In genomic region chr9:97990259-97990658, GRCh38 we compare ENCODE assay signal across 8 cellular contexts. TPM values are rescaled to one million over a fixed set of nuclear protein-coding genes. Genes with fewer than 3 reads are reported as not detected.
DNase-seq lines count a peak whose midpoint lies in the region; ATAC-seq, FAIRE-seq and TF ChIP-seq lines count a peak whose summit lies in the region.

No MANE protein-coding gene starts in this region.

- H3K9me3 ChIP-seq in A549 (no peaks in the 10 kb centered on the region), T-helper 17 cell (ENCODE audit: control insufficient read depth, low read length, poor library complexity, severe bottlenecking) (no peaks in the 10 kb centered on the region)

- CTCF ChIA-PET in A549 (lab: Yijun Ruan, JAX): interaction anchor here (0.6 to 1.7 kb wide), 3 partner anchors 14 to 68 kb away, joined by 4 to 8 read pairs (median 4); partner anchors contain the start of gene TRMO

- no peak for TF ChIP-seq POLR2A in A549 (IDR thresholded peaks at IDR 0.05; ENCODE audit: low read length)
- TF ChIP-seq POLR2A in GM12891 (IDR thresholded peaks at IDR 0.05; ENCODE audit: low read depth, low read length): no peak

- no peak for TF ChIP-seq EP300 in A549 (IDR thresholded peaks at IDR 0.05)

- no peak overlapping the region for H3K4me3 Mint-ChIP-seq in T-helper 17 cell

- no peak overlapping the region for H3K4me3 ChIP-seq in A549
- H3K4me3 ChIP-seq in foreskin fibroblast (ENCODE audit: low read depth in 1 of 2, low read length in 2 of 2): no peak overlapping the region
- no peak overlapping the region for H3K4me3 ChIP-seq in coronary artery

- WGBS in A549 (ENCODE audit: missing lambda C conversion rate): 15% methylated on average over 2 of the region's 2 CpGs

- DNase-seq in A549 (ENCODE audit: low read depth in 1 of 2, low spot score in 1 of 2) (peak; percentile 31 to 63), GM12891 (ENCODE audit: insufficient read length, low spot score) (no peak), T-helper 17 cell (no peak), foreskin fibroblast (peak; percentile 66 to 80), OCI-M2 (lab: John Stamatoyannopoulos, UW; ENCODE audit: unreplicated experiment) (no peak), coronary artery (ENCODE audit: low spot score) (no peak), NCI-H1436 (lab: John Stamatoyannopoulos, UW) (no peak)

- H3K36me3 Mint-ChIP-seq in T-helper 17 cell (ENCODE audit: low read depth): no peaks in the 10 kb centered on the region

- H3K4me1 Mint-ChIP-seq in T-helper 17 cell: peaks cover 67% of the 10 kb centered on the region

- H3K4me2 ChIP-seq in A549: peak overlapping the region; percentile 50

- H3K27ac ChIP-seq in A549 (no peak overlapping the region), coronary artery (no peak overlapping the region)

- POLR2A ChIA-PET in A549 (lab: Yijun Ruan, JAX): interaction anchor here (1.2 kb wide), 1 partner anchor 68 kb away, joined by 4 read pairs; the partner anchor contains the start of gene TRMO

- ATAC-seq in A549 (peak; percentile 83; a peak in 5 of 6 replicates), T-helper 17 cell (no peak), esophagus mucosa (no peak)

- peak; percentile 25; the same call in 1 of the 3 replicates for TF ChIP-seq CTCF in A549 (IDR thresholded peaks at IDR 0.05)
- TF ChIP-seq CTCF in foreskin fibroblast (IDR thresholded peaks at IDR 0.05; ENCODE audit: low read depth, low read length): peak; percentile 38
- TF ChIP-seq CTCF in coronary artery (IDR thresholded peaks at IDR 0.05): no peak

- peaks cover 86% of the 10 kb centered on the region for H3K4me1 ChIP-seq in A549

- no peaks in the 10 kb centered on the region for H3K27me3 Mint-ChIP-seq in T-helper 17 cell

- no peak for TF ChIP-seq RAD21 in A549 (conservative IDR thresholded peaks at IDR 0.05 in 1 of 2, IDR thresholded peaks at IDR 0.05 in 1 of 2)

- peak overlapping the region; percentile 86 for H3K27ac Mint-ChIP-seq in T-helper 17 cell

- FAIRE-seq in A549 (lab: Jason Lieb, UNC) (no peak), GM12891 (lab: Jason Lieb, UNC) (peak; percentile 31)

TF ChIP-seq in A549, 52 proteins besides CTCF, POLR2A, EP300 and RAD21:
- TF ChIP-seq FOSL2 (IDR thresholded peaks at IDR 0.05): no peak
- TF ChIP-seq FOSL2 (CRISPR knock-in tag; IDR thresholded peaks at IDR 0.05): peak; percentile 65
- no peak for TF ChIP-seq EHF (CRISPR knock-in tag; IDR thresholded peaks at IDR 0.05)
- TF ChIP-seq TFCP2L1 (CRISPR knock-in tag; IDR thresholded peaks at IDR 0.05): no peak
- no peak for TF ChIP-seq HOXB13 (CRISPR knock-in tag; IDR thresholded peaks at IDR 0.05; ENCODE audit: low read depth)
- TF ChIP-seq PHF8 (IDR thresholded peaks at IDR 0.05; ENCODE audit: borderline replicate concordance, low read depth): no peak
- no peak for TF ChIP-seq HOXB5 (CRISPR knock-in tag; IDR thresholded peaks at IDR 0.05)
- TF ChIP-seq CBX8 (IDR thresholded peaks at IDR 0.05): no peak

TF ChIP-seq in GM12891, 5 proteins besides CTCF, POLR2A, EP300 and RAD21:
- TF ChIP-seq POLR2AphosphoS5 (IDR thresholded peaks at IDR 0.05; ENCODE audit: low read depth, low read length): no peak
- no peak for TF ChIP-seq SPI1 (IDR thresholded peaks at IDR 0.05; ENCODE audit: low read depth, low read length)
- TF ChIP-seq TAF1 (IDR thresholded peaks at IDR 0.05; ENCODE audit: low read depth, low read length): no peak
- TF ChIP-seq PAX5 (IDR thresholded peaks at IDR 0.05; ENCODE audit: insufficient read depth, low read length, severe bottlenecking): no peak
- TF ChIP-seq POU2F2 (IDR thresholded peaks at IDR 0.05; ENCODE audit: low read depth, low read length): no peak

RNA-seq across cellular contexts. Expression of gene ANP32B, which starts 7.1 kb away (rescaled TPM):
- polyA plus RNA-seq in A549 (2011; rRNA removed) (97.0 and 127 TPM in 2 replicates), A549 (2017; fragmentation: RNase III; extraction: RNeasy Plus Mini Kit Qiagen cat#74134 plus additional on column Dnase treatment) (346 to 360 TPM (median 350 TPM) in 3 replicates)
- polyA plus RNA-seq in A549 (2012; cell fraction: cytosol; rRNA removed): 49.0 and 58.8 TPM in 2 replicates
- polyA plus RNA-seq in A549 (2012; cell fraction: nucleus; rRNA removed): 12.9 and 16.1 TPM in 2 replicates
- 24.4 and 30.3 TPM in 2 replicates for polyA minus RNA-seq in A549 (2011; rRNA and poly(A)+ RNA removed)
- 230 TPM for polyA plus RNA-seq in GM12891 (2012; ENCODE audit: low read depth, missing spikeins)
- total RNA-seq in T-helper 17 cell (100 to 1,000 TPM; 143 to 158 TPM), esophagus mucosa (102 TPM)

RNA-seq across cellular contexts. Expression of gene HEMGN, which starts 52.3 kb away (rescaled TPM):
- polyA plus RNA-seq in A549 (2011; rRNA removed) (not detected in 2 replicates), A549 (2017; fragmentation: RNase III; extraction: RNeasy Plus Mini Kit Qiagen cat#74134 plus additional on column Dnase treatment) (not detected in 3 replicates)
- not detected in 2 replicates for polyA plus RNA-seq in A549 (2012; cell fraction: cytosol; rRNA removed)
- polyA plus RNA-seq in A549 (2012; cell fraction: nucleus; rRNA removed): not detected in 2 replicates
- not detected in 2 replicates for polyA minus RNA-seq in A549 (2011; rRNA and poly(A)+ RNA removed)
- 0.06 TPM for polyA plus RNA-seq in GM12891 (2012; ENCODE audit: low read depth, missing spikeins)
- total RNA-seq in T-helper 17 cell (1 to 10 TPM; 1.3 to 9.0 TPM), esophagus mucosa (not detected)

Comparison
In these comparisons a context has a peak if more than half of its experiments do, and no peak if none do; other contexts are left out.
1. ATAC-seq: peak in A549 (2 of 2); none in T-helper 17 cell (single experiment) and esophagus mucosa (single experiment).
2. DNase-seq: peak in A549 (2 of 2) and foreskin fibroblast (2 of 2); none in GM12891 (single experiment), T-helper 17 cell (0 of 3), OCI-M2 (single experiment), coronary artery (single experiment) and NCI-H1436 (single experiment).